ENCODE assay signal across 15 cellular contexts in genomic region chr2:182366625-182367024, GRCh38.
A peak's percentile ranks its signal among the peaks of the same experiment; 100 is the strongest.
DNase-seq lines count a peak whose midpoint lies in the region; ATAC-seq, FAIRE-seq and TF ChIP-seq lines count a peak whose summit lies in the region.
"Had no signal": no experiment of that assay in that cellular context is flagged by ENCODE, and none has a peak within 500 bp of the region (broad histone marks: within the 10 kb centered on the region; RNA-seq: fewer than 3 reads in every experiment).

No MANE protein-coding gene starts in this region.

- no peaks in the 10 kb centered on the region for H4K20me1 ChIP-seq in astrocyte (ENCODE audit: insufficient read depth, low read length)

- no peak overlapping the region for H2BK5ac ChIP-seq in mesenchymal stem cell (ENCODE audit: low read depth, low read length, poor library complexity, severe bottlenecking)

- no peak overlapping the region for H3K9ac ChIP-seq in astrocyte (ENCODE audit: low read length)
- peak overlapping the region; percentile 79 for H3K9ac ChIP-seq in mesenchymal stem cell (ENCODE audit: low read length)

- H3K27me3 ChIP-seq in astrocyte (ENCODE audit: insufficient read depth, low read length): no peaks in the 10 kb centered on the region
- no peaks in the 10 kb centered on the region for H3K27me3 ChIP-seq in mesenchymal stem cell (ENCODE audit: control insufficient read depth in 1 of 2, insufficient read depth in 1 of 2, low read length in 2 of 2)

- H4K91ac ChIP-seq in mesenchymal stem cell (ENCODE audit: low read length): no peak overlapping the region

- H3K27me3 Mint-ChIP-seq in astrocyte (ENCODE audit: low read depth, unreplicated experiment): no peaks in the 10 kb centered on the region

- no peaks in the 10 kb centered on the region for H3K9me3 Mint-ChIP-seq in astrocyte (ENCODE audit: unreplicated experiment)

- no peak overlapping the region for H3K14ac ChIP-seq in mesenchymal stem cell (ENCODE audit: low read length in 2 of 2)

- FAIRE-seq in astrocyte (lab: Jason Lieb, UNC): no peak
- FAIRE-seq: TTC549 had no signal

- TF ChIP-seq CTCF in AG10803 (conservative IDR thresholded peaks at IDR 0.05; ENCODE audit: low read length): no peak
- no peak for TF ChIP-seq CTCF in astrocyte (IDR thresholded peaks at IDR 0.05; ENCODE audit: insufficient read depth, low read depth, low read length)

- no peak overlapping the region for H2BK15ac ChIP-seq in mesenchymal stem cell (ENCODE audit: low read depth, poor library complexity, severe bottlenecking)

- H3K4me2 ChIP-seq in astrocyte (ENCODE audit: low read length) (no peak overlapping the region), mesenchymal stem cell (ENCODE audit: low read length, poor library complexity, severe bottlenecking) (no peak overlapping the region)

- H3K4ac ChIP-seq in mesenchymal stem cell (ENCODE audit: low read depth in 1 of 2, low read length in 2 of 2): no peak overlapping the region

- WGBS in mesenchymal stem cell: 14% methylated on average over 1 of the region's 4 CpGs

- no peaks in the 10 kb centered on the region for H3K79me2 ChIP-seq in astrocyte (ENCODE audit: insufficient read depth, low read length)

- H3K27ac Mint-ChIP-seq in astrocyte (ENCODE audit: unreplicated experiment): no peak overlapping the region
- H3K27ac Mint-ChIP-seq: CD8-positive, alpha-beta T cell had no signal

- no peak overlapping the region for H3K18ac ChIP-seq in mesenchymal stem cell (ENCODE audit: low read depth in 1 of 2, low read length in 2 of 2)

- H3K4me1 ChIP-seq in astrocyte (ENCODE audit: insufficient read depth, low read length) (no peaks in the 10 kb centered on the region), mesenchymal stem cell (ENCODE audit: control insufficient read depth, insufficient read depth, low read depth, low read length) (peaks cover under 1% of the 10 kb centered on the region)

- no peak overlapping the region for H2AK5ac ChIP-seq in mesenchymal stem cell (ENCODE audit: low read length, severe bottlenecking)

- no peaks in the 10 kb centered on the region for H3K79me1 ChIP-seq in mesenchymal stem cell (replicated peaks; ENCODE audit: low read length, poor library complexity, severe bottlenecking)

- no peak overlapping the region for H3K23ac ChIP-seq in mesenchymal stem cell (ENCODE audit: low read length in 2 of 2)

- DNase-seq in AG10803 (ENCODE audit: low read depth) (peak; percentile 94), NCI-H1092 (lab: John Stamatoyannopoulos, UW) (peak; percentile 6), astrocyte (ENCODE audit: low read depth) (peak; percentile 36), mesenchymal stem cell (peak; percentile 100), UCSD-AML1 (lab: John Stamatoyannopoulos, UW; ENCODE audit: unreplicated experiment) (no peak), SKM-1 treated with dmso at 0.1 percent for 144 hours (lab: John Stamatoyannopoulos, UW; ENCODE audit: unreplicated experiment) (no peak)
- no peak for DNase-seq in activated CD4-positive, alpha-beta T cell treated with anti-CD3 and anti-CD28 coated beads for 1 hour
- DNase-seq: activated T-cell treated with anti-CD3 and anti-CD28 coated beads for 4 hours; CD8-positive, alpha-beta T cell; erythroblast; kidney had no signal

- H2BK12ac ChIP-seq in mesenchymal stem cell (ENCODE audit: low read length in 2 of 2): no peak overlapping the region

- H3K36me3 ChIP-seq in astrocyte (ENCODE audit: insufficient read depth, low read length) (no peaks in the 10 kb centered on the region), mesenchymal stem cell (ENCODE audit: control insufficient read depth in 1 of 2, insufficient read depth in 2 of 2, low read depth in 1 of 2, low read length in 2 of 2) (peaks cover 0 to 2% of the 10 kb centered on the region in 2 experiments)

- H3K9me3 ChIP-seq in astrocyte (ENCODE audit: insufficient read depth, low read depth, low read length): no peaks in the 10 kb centered on the region
- H3K9me3 ChIP-seq in mesenchymal stem cell (ENCODE audit: control insufficient read depth, low read length): no peaks in the 10 kb centered on the region

- peaks cover 4% of the 10 kb centered on the region for H3K4me1 Mint-ChIP-seq in astrocyte (ENCODE audit: low read depth, unreplicated experiment)

- H3K36me3 Mint-ChIP-seq in astrocyte (ENCODE audit: low read depth, unreplicated experiment): no peaks in the 10 kb centered on the region
- H3K36me3 Mint-ChIP-seq: CD8-positive, alpha-beta T cell had no signal

- H2AFZ ChIP-seq in astrocyte (ENCODE audit: low read depth, low read length) (no peak overlapping the region), mesenchymal stem cell (ENCODE audit: low read depth, low read length) (no peak overlapping the region)

- H3K4me3 Mint-ChIP-seq in astrocyte (ENCODE audit: unreplicated experiment): no peak overlapping the region
- H3K4me3 Mint-ChIP-seq: brain; CD8-positive, alpha-beta T cell had no signal

- H4K8ac ChIP-seq in mesenchymal stem cell (ENCODE audit: low read length): no peak overlapping the region

- no peak overlapping the region for H3K4me3 ChIP-seq in AG10803 (ENCODE audit: low read length)
- no peak overlapping the region for H3K4me3 ChIP-seq in astrocyte (ENCODE audit: insufficient read depth, low read depth, low read length)
- no peak overlapping the region for H3K4me3 ChIP-seq in mesenchymal stem cell (ENCODE audit: insufficient read depth in 1 of 2, low read depth in 1 of 2, low read length in 2 of 2)

- no peak for ATAC-seq in GM18517 (IDR thresholded peaks at IDR 0.05; ENCODE audit: unreplicated experiment)
- ATAC-seq: CD8-positive, alpha-beta T cell; Panc1 had no signal

- H2BK120ac ChIP-seq in mesenchymal stem cell (ENCODE audit: low read depth, low read length): no peak overlapping the region

- no peak overlapping the region for H3K27ac ChIP-seq in astrocyte (ENCODE audit: low read depth, low read length)
- no peak overlapping the region for H3K27ac ChIP-seq in mesenchymal stem cell (ENCODE audit: low read length, poor library complexity, severe bottlenecking)

Comparison
In these comparisons a context has a peak if more than half of its experiments do, and no peak if none do; other contexts are left out.
1. DNase-seq: peak in AG10803 (single experiment), NCI-H1092 (single experiment), astrocyte (single experiment) and mesenchymal stem cell (single experiment); none in UCSD-AML1 (single experiment), activated CD4-positive, alpha-beta T cell treated with anti-CD3 and anti-CD28 coated beads for 1 hour (single experiment) and SKM-1 treated with dmso at 0.1 percent for 144 hours (single experiment).